In genomic region chr1:99820546-99820945, GRCh38 we compare ENCODE assay signal across 10 cellular contexts. TPM values are rescaled to one million over a fixed set of nuclear protein-coding genes. Genes with fewer than 3 reads are reported as not detected.
DNase-seq lines count a peak whose midpoint lies in the region; ATAC-seq and TF ChIP-seq lines count a peak whose summit lies in the region.
"Had no signal": no experiment of that assay in that cellular context is flagged by ENCODE, and none has a peak within 500 bp of the region (broad histone marks: within the 10 kb centered on the region; RNA-seq: fewer than 3 reads in every experiment).

No MANE protein-coding gene starts in this region.

- H2AFZ ChIP-seq in DND-41 (ENCODE audit: low read depth, low read length): peak overlapping the region; percentile 56; the same call in 1 of the 2 replicates

- H3K27ac ChIP-seq in DND-41 (ENCODE audit: low read length) (no peak overlapping the region), sigmoid colon (no peak overlapping the region)
- H3K27ac ChIP-seq: esophagus muscularis mucosa had no signal

- H3K4me3 ChIP-seq in DND-41 (ENCODE audit: low read depth in 1 of 2, low read length in 2 of 2): no peak overlapping the region
- no peak overlapping the region for H3K4me3 ChIP-seq in sigmoid colon
- H3K4me3 ChIP-seq in Caco-2 (ENCODE audit: low read depth, low read length): no peak overlapping the region
- H3K4me3 ChIP-seq: esophagus muscularis mucosa had no signal

- peak; percentile 74 for ATAC-seq in DND-41 (ENCODE audit: insufficient read depth, low read depth)
- ATAC-seq in GM19043 (IDR thresholded peaks at IDR 0.05; ENCODE audit: low read depth, unreplicated experiment): peak; percentile 90
- ATAC-seq in HG03039 (IDR thresholded peaks at IDR 0.05; ENCODE audit: unreplicated experiment): peak; percentile 76

- DNase-seq in DND-41: peak; percentile 16
- peak; percentile 45 for DNase-seq in activated CD4-positive, alpha-beta memory T cell treated with anti-CD3 and anti-CD28 coated beads, Interleukin-2, amount 10 ng/mL, durations not matched to agents 7 days and 5 days
- DNase-seq in sigmoid colon: no peak
- no peak for DNase-seq in COLO829 (ENCODE audit: low spot score)
- DNase-seq in NCI-H2227 treated with DMSO at 0.1 percent for 48 hours (lab: John Stamatoyannopoulos, UW): no peak
- no peak for DNase-seq in Caco-2
- DNase-seq: naive B cell had no signal

- H3K9me3 Mint-ChIP-seq in activated CD4-positive, alpha-beta memory T cell treated with anti-CD3 and anti-CD28 coated beads, Interleukin-2, amount 10 ng/mL, durations not matched to agents 7 days and 5 days: no peaks in the 10 kb centered on the region
- no peaks in the 10 kb centered on the region for H3K9me3 Mint-ChIP-seq in Caco-2 (ENCODE audit: unreplicated experiment)

- peaks cover 16% of the 10 kb centered on the region for H3K4me1 Mint-ChIP-seq in activated CD4-positive, alpha-beta memory T cell treated with anti-CD3 and anti-CD28 coated beads, Interleukin-2, amount 10 ng/mL, durations not matched to agents 7 days and 5 days
- H3K4me1 Mint-ChIP-seq in Caco-2 (ENCODE audit: low read depth, unreplicated experiment): peaks cover 6% of the 10 kb centered on the region

- CTCF ChIA-PET in activated CD4-positive, alpha-beta memory T cell treated with anti-CD3 and anti-CD28 coated beads, Interleukin-2, amount 10 ng/mL, durations not matched to agents 7 days and 5 days (lab: Charles Lee): interaction anchor here (0.6 kb wide), 1 partner anchor 250 kb away, joined by 4 read pairs; no protein-coding TSS in a partner anchor
- CTCF ChIA-PET in Caco-2 (lab: Charles Lee): no interaction called here

- no TSS peak for BruUV-seq in Caco-2 (replicated peaks; lab: Mats Ljungman, UMichigan)

- H3K36me3 Mint-ChIP-seq in activated CD4-positive, alpha-beta memory T cell treated with anti-CD3 and anti-CD28 coated beads, Interleukin-2, amount 10 ng/mL, durations not matched to agents 7 days and 5 days (ENCODE audit: low read depth): no peaks in the 10 kb centered on the region
- no peaks in the 10 kb centered on the region for H3K36me3 Mint-ChIP-seq in Caco-2 (ENCODE audit: insufficient read depth, unreplicated experiment)
- H3K36me3 Mint-ChIP-seq: naive B cell had no signal

- TF ChIP-seq POLR2A in sigmoid colon (IDR thresholded peaks at IDR 0.05): no peak

- H3K27ac Mint-ChIP-seq in activated CD4-positive, alpha-beta memory T cell treated with anti-CD3 and anti-CD28 coated beads, Interleukin-2, amount 10 ng/mL, durations not matched to agents 7 days and 5 days: peak overlapping the region; percentile 23
- no peak overlapping the region for H3K27ac Mint-ChIP-seq in Caco-2 (ENCODE audit: unreplicated experiment)

- peak overlapping the region; percentile 21; the same call in 1 of the 2 replicates for H3K4me2 ChIP-seq in DND-41 (ENCODE audit: insufficient read depth, low read length)

- H3K9ac ChIP-seq in DND-41 (ENCODE audit: low read depth, low read length): no peak overlapping the region

- 47 to 64% methylated on average over 4 of the region's 4 CpGs for WGBS in sigmoid colon, 2 donors

- H3K4me3 Mint-ChIP-seq in activated CD4-positive, alpha-beta memory T cell treated with anti-CD3 and anti-CD28 coated beads, Interleukin-2, amount 10 ng/mL, durations not matched to agents 7 days and 5 days: no peak overlapping the region
- no peak overlapping the region for H3K4me3 Mint-ChIP-seq in Caco-2 (ENCODE audit: unreplicated experiment)
- H3K4me3 Mint-ChIP-seq: naive B cell had no signal

- H3K4me1 ChIP-seq in DND-41 (ENCODE audit: insufficient read depth, low read length) (peaks cover 4% of the 10 kb centered on the region), sigmoid colon (no peaks in the 10 kb centered on the region), Caco-2 (no peaks in the 10 kb centered on the region)
- H3K4me1 ChIP-seq: esophagus muscularis mucosa had no signal

- TF ChIP-seq EP300 in sigmoid colon (IDR thresholded peaks at IDR 0.05): no peak

- no peaks in the 10 kb centered on the region for H3K9me3 ChIP-seq in DND-41 (ENCODE audit: insufficient read depth, low read length, severe bottlenecking)
- no peaks in the 10 kb centered on the region for H3K9me3 ChIP-seq in sigmoid colon
- H3K9me3 ChIP-seq in Caco-2: no peaks in the 10 kb centered on the region
- H3K9me3 ChIP-seq: esophagus muscularis mucosa had no signal

- no peaks in the 10 kb centered on the region for H3K27me3 ChIP-seq in DND-41 (ENCODE audit: insufficient read depth, low read length, poor library complexity)
- H3K27me3 ChIP-seq in sigmoid colon: no peaks in the 10 kb centered on the region
- no peaks in the 10 kb centered on the region for H3K27me3 ChIP-seq in Caco-2 (replicated peaks; ENCODE audit: control insufficient read depth, insufficient read depth, low read length)
- H3K27me3 ChIP-seq: esophagus muscularis mucosa had no signal

- POLR2A ChIA-PET in activated CD4-positive, alpha-beta memory T cell treated with anti-CD3 and anti-CD28 coated beads, Interleukin-2, amount 10 ng/mL, durations not matched to agents 7 days and 5 days (lab: Charles Lee): interaction anchor here (1.4 kb wide), 1 partner anchor 446 kb away, joined by 4 read pairs; the partner anchor contains the start of gene RTCA
- POLR2A ChIA-PET in Caco-2 (lab: Charles Lee): no interaction called here

- H3K79me2 ChIP-seq in DND-41 (ENCODE audit: insufficient read depth, low read length): no peaks in the 10 kb centered on the region

- TF ChIP-seq CTCF in DND-41 (IDR thresholded peaks at IDR 0.05; ENCODE audit: borderline replicate concordance, extremely low read depth, low read length, poor library complexity, severe bottlenecking): no peak
- no peak for TF ChIP-seq CTCF in sigmoid colon (IDR thresholded peaks at IDR 0.05)
- TF ChIP-seq CTCF in Caco-2 (IDR thresholded peaks at IDR 0.05; ENCODE audit: insufficient read depth in 1 of 2, low read depth in 1 of 2, low read length in 1 of 2, severe bottlenecking in 1 of 2, unreplicated experiment in 1 of 2): no peak

- intact Hi-C loops in sigmoid colon (cut with DNase I): no loop called here
- intact Hi-C loops in Caco-2 (cut with micrococcal nuclease; ENCODE audit: unreplicated experiment): no loop called here

- no peaks in the 10 kb centered on the region for H4K20me1 ChIP-seq in DND-41 (ENCODE audit: insufficient read depth, low read length)

- H3K27me3 Mint-ChIP-seq in activated CD4-positive, alpha-beta memory T cell treated with anti-CD3 and anti-CD28 coated beads, Interleukin-2, amount 10 ng/mL, durations not matched to agents 7 days and 5 days: peaks cover 6% of the 10 kb centered on the region
- no peaks in the 10 kb centered on the region for H3K27me3 Mint-ChIP-seq in Caco-2 (ENCODE audit: insufficient read depth, unreplicated experiment)

- H3K36me3 ChIP-seq in DND-41 (ENCODE audit: insufficient read depth, low read length) (no peaks in the 10 kb centered on the region), sigmoid colon (no peaks in the 10 kb centered on the region), Caco-2 (ENCODE audit: control insufficient read depth, insufficient read depth, low read length) (no peaks in the 10 kb centered on the region)
- H3K36me3 ChIP-seq: esophagus muscularis mucosa had no signal

RNA-seq across cellular contexts. Expression of gene AGL, which starts 29.6 kb away (rescaled TPM):
- 10 to 100 TPM; 13.0 to 13.9 TPM for total RNA-seq in activated CD4-positive, alpha-beta memory T cell treated with anti-CD3 and anti-CD28 coated beads, Interleukin-2, amount 10 ng/mL, durations not matched to agents 7 days and 5 days
- total RNA-seq in sigmoid colon (10 to 100 TPM; 28.3 to 34.3 (median 32.5) TPM), Caco-2 (2022) (23.6 and 24.2 TPM in 2 replicates)
- polyA plus RNA-seq in sigmoid colon: 1 to 10 TPM; 5.4 to 8.4 (median 6.5) TPM

RNA-seq across cellular contexts. Expression of gene FRRS1, which starts 54.1 kb away (rescaled TPM):
- total RNA-seq in activated CD4-positive, alpha-beta memory T cell treated with anti-CD3 and anti-CD28 coated beads, Interleukin-2, amount 10 ng/mL, durations not matched to agents 7 days and 5 days: 1 to 10 TPM; 1.2 to 1.7 TPM
- 1 to 10 TPM; 1.6 to 5.6 (median 4.0) TPM for total RNA-seq in sigmoid colon
- polyA plus RNA-seq in sigmoid colon: 1 to 10 TPM; 1.6 to 3.6 (median 1.8) TPM
- total RNA-seq in Caco-2 (2022): 9.6 and 11.1 TPM in 2 replicates

Comparison
In these comparisons a context has a peak if more than half of its experiments do, and no peak if none do; other contexts are left out.
1. DNase-seq: peak in DND-41 (single experiment) and activated CD4-positive, alpha-beta memory T cell treated with anti-CD3 and anti-CD28 coated beads, Interleukin-2, amount 10 ng/mL, durations not matched to agents 7 days and 5 days (single experiment); none in sigmoid colon (single experiment), COLO829 (single experiment), NCI-H2227 treated with DMSO at 0.1 percent for 48 hours (single experiment) and Caco-2 (0 of 2).
2. Peak in every context shown above with its lines, with median percentiles within 50 percentile points of each other: ATAC-seq.